In the genomic region with DNA sequence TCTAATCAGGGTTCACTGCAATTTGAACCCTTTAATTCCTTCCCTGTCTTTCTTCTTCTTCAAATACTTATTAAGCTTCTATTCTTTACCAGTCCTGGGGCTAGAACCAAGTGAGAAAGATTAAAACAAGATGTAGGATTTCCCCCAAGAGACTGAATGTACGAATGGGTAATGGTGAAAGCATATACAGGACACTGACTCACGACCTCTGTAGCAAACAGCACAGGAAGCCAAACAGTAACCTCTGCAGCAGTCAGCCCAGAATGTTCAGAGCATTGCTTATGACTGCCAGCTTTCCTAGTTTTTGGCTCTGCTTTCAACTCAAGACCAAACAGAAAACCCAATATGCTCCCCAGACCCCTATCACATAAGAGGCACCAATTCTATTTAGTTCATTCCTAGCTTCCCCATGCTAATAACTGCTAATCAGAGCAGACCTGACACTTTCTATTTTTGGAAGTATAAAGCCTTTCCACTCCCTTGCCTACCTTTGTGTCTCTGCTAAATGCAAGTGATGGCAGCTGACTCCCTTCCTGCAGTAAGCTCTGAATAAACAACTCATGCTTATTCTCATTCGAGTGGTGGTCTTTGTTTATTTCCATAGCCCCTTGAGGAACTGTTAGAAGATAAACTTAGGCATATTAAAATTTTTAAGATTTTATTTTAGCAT, we compare ENCODE assay signal across 13 cellular contexts.
DNase-seq lines count a peak whose midpoint lies in the region; ATAC-seq and TF ChIP-seq lines count a peak whose summit lies in the region.
"Had no signal": no experiment of that assay in that cellular context is flagged by ENCODE, and none has a peak within 500 bp of the region (broad histone marks: within the 10 kb centered on the region; RNA-seq: fewer than 3 reads in every experiment).

No MANE protein-coding gene starts in this region.

- in situ Hi-C loops in IMR-90 (cut with MboI; ENCODE audit: low sequenced_read_pairs): no loop called here

- WGBS in IMR-90 (ENCODE audit: extremely low coverage in 2 of 2, insufficient read length in 1 of 2), 2 experiments: no CpG with 5 or more reads among the region's 3 CpGs
- WGBS in mesenchymal stem cell: 2% methylated on average over 2 of the region's 3 CpGs

- no peak overlapping the region for H3K27ac Mint-ChIP-seq in stimulated activated naive B cell treated with anti-CD40 and anti-IgM and Interleukin-4, amounts not matched to agents 10 μg/mL and 1 μg/mL and 100 μg/mL, for 72 hours
- H3K27ac Mint-ChIP-seq: activated B cell treated with CpG ODN at 0.5 μM for 24 hours, IgD-negative memory B cell had no signal

- H3K79me1 ChIP-seq in IMR-90 (ENCODE audit: low read depth in 1 of 2, low read length in 2 of 2): no peaks in the 10 kb centered on the region
- no peaks in the 10 kb centered on the region for H3K79me1 ChIP-seq in mesenchymal stem cell (replicated peaks; ENCODE audit: low read length, poor library complexity, severe bottlenecking)

- ATAC-seq in IMR-90 (ENCODE audit: low read depth): peak; percentile 100
- no peak for ATAC-seq in HG02571 (IDR thresholded peaks at IDR 0.05; ENCODE audit: unreplicated experiment)
- no peak for ATAC-seq in stimulated activated naive B cell treated with anti-CD40 and anti-IgM and Interleukin-4, amounts not matched to agents 10 μg/mL and 1 μg/mL and 100 μg/mL, for 72 hours (replicated peaks)
- ATAC-seq in GM18873 (IDR thresholded peaks at IDR 0.05; ENCODE audit: low FRiP score, unreplicated experiment): no peak
- ATAC-seq: pancreas had no signal

- H2AK9ac ChIP-seq in IMR-90 (replicated peaks; ENCODE audit: low read depth, low read length, poor library complexity): no peak overlapping the region

- H3K4ac ChIP-seq in IMR-90 (ENCODE audit: low read depth, low read length) (0 out of 2 replicates have a peak overlapping the region, but pooled peaks have one; percentile 21), mesenchymal stem cell (ENCODE audit: low read depth in 1 of 2, low read length in 2 of 2) (no peak overlapping the region)

- no TSS peak for BruUV-seq in IMR-90 (replicated peaks; lab: Mats Ljungman, UMichigan)

- peak overlapping the region; percentile 17; the same call in 1 of the 3 replicates for H2BK15ac ChIP-seq in IMR-90 (ENCODE audit: low read depth, low read length)
- no peak overlapping the region for H2BK15ac ChIP-seq in mesenchymal stem cell (ENCODE audit: low read depth, poor library complexity, severe bottlenecking)

- H2BK5ac ChIP-seq in IMR-90 (ENCODE audit: low read depth, low read length, poor library complexity, severe bottlenecking) (no peak overlapping the region), mesenchymal stem cell (ENCODE audit: low read depth, low read length, poor library complexity, severe bottlenecking) (no peak overlapping the region)

- H3K9me3 Mint-ChIP-seq in stimulated activated naive B cell treated with anti-CD40 and anti-IgM and Interleukin-4, amounts not matched to agents 10 μg/mL and 1 μg/mL and 100 μg/mL, for 72 hours: peaks cover 0 to 10% of the 10 kb centered on the region in 2 donors
- H3K9me3 Mint-ChIP-seq: activated B cell treated with CpG ODN at 0.5 μM for 24 hours had no signal

- peaks cover 4% of the 10 kb centered on the region; the same call in 1 of the 2 replicates for H3K4me1 ChIP-seq in IMR-90 (ENCODE audit: control insufficient read depth, insufficient read depth, low read length)
- H3K4me1 ChIP-seq in mesenchymal stem cell (ENCODE audit: control insufficient read depth, insufficient read depth, low read depth, low read length): no peaks in the 10 kb centered on the region
- H3K4me1 ChIP-seq: adrenal gland, pancreas had no signal

- dilution Hi-C loops in IMR-90 (cut with HindIII; ENCODE audit: low sequenced_read_pairs, unreplicated experiment): no loop called here

- peaks cover 6% of the 10 kb centered on the region for H3K9me1 ChIP-seq in IMR-90 (ENCODE audit: insufficient read depth, low read length)

- H3K4me3 ChIP-seq in IMR-90 (ENCODE audit: insufficient read depth, low read depth, low read length): no peak overlapping the region
- no peak overlapping the region for H3K4me3 ChIP-seq in cardiac fibroblast (replicated peaks in 1 of 2; ENCODE audit: low read depth in 2 of 2, low read length in 2 of 2)
- peak overlapping the region in 1 of 2 experiments; percentile 17 for H3K4me3 ChIP-seq in mesenchymal stem cell (ENCODE audit: insufficient read depth in 1 of 2, low read depth in 1 of 2, low read length in 2 of 2)
- H3K4me3 ChIP-seq: adrenal gland, pancreas had no signal

- no peak for TF ChIP-seq CTCF in IMR-90 (conservative IDR thresholded peaks at IDR 0.05; ENCODE audit: low read depth, low read length)
- TF ChIP-seq CTCF in cardiac fibroblast (IDR thresholded peaks at IDR 0.05; ENCODE audit: low read depth, low read length): no peak

- POLR2A ChIA-PET in IMR-90 (lab: Charles Lee; ENCODE audit: unreplicated experiment): no interaction called here

- no peak overlapping the region for H3K27ac ChIP-seq in IMR-90 (ENCODE audit: insufficient read depth, low read length)
- no peak overlapping the region for H3K27ac ChIP-seq in mesenchymal stem cell (ENCODE audit: low read length, poor library complexity, severe bottlenecking)
- H3K27ac ChIP-seq: adrenal gland, pancreas had no signal

- no peak overlapping the region for H2BK120ac ChIP-seq in IMR-90 (ENCODE audit: low read depth, low read length)
- no peak overlapping the region for H2BK120ac ChIP-seq in mesenchymal stem cell (ENCODE audit: low read depth, low read length)

- peak overlapping the region; percentile 81; the same call in 1 of the 2 replicates for H3K14ac ChIP-seq in IMR-90 (replicated peaks; ENCODE audit: low read depth, low read length)
- H3K14ac ChIP-seq in mesenchymal stem cell (ENCODE audit: low read length in 2 of 2): no peak overlapping the region

- H3K4me2 ChIP-seq in IMR-90 (ENCODE audit: low read depth, low read length) (no peak overlapping the region), mesenchymal stem cell (ENCODE audit: low read length, poor library complexity, severe bottlenecking) (no peak overlapping the region)

- no peak overlapping the region for H2AK5ac ChIP-seq in IMR-90 (ENCODE audit: low read depth, low read length)
- no peak overlapping the region for H2AK5ac ChIP-seq in mesenchymal stem cell (ENCODE audit: low read length, severe bottlenecking)

- DNase-seq in AG20443 (ENCODE audit: low spot score) (peak; percentile 72), IMR-90 (peak; percentile 87), cardiac fibroblast (ENCODE audit: low read depth in 2 of 2) (peak; percentile 71 to 90), mesenchymal stem cell (peak; percentile 68)
- no peak for DNase-seq in stimulated activated naive B cell treated with anti-CD40 and anti-IgM and Interleukin-4, amounts not matched to agents 10 μg/mL and 1 μg/mL and 100 μg/mL, for 72 hours
- DNase-seq in stimulated activated CD4-positive, alpha-beta T cell treated with anti-CD3 and anti-CD28 coated beads, Interleukin-2, amount 100 ng/mL, for 48 hours: no peak
- DNase-seq: activated B cell treated with CpG ODN at 0.5 μM for 24 hours, adrenal gland, DMS53, pancreas had no signal

- no peak for TF ChIP-seq POLR2A in IMR-90 (IDR thresholded peaks at IDR 0.05; ENCODE audit: low read depth, low read length)

- no peaks in the 10 kb centered on the region for H4K20me1 ChIP-seq in IMR-90 (ENCODE audit: insufficient read depth, low read length)

- no peaks in the 10 kb centered on the region for H3K4me1 Mint-ChIP-seq in stimulated activated naive B cell treated with anti-CD40 and anti-IgM and Interleukin-4, amounts not matched to agents 10 μg/mL and 1 μg/mL and 100 μg/mL, for 72 hours
- H3K4me1 Mint-ChIP-seq: activated B cell treated with CpG ODN at 0.5 μM for 24 hours, IgD-negative memory B cell had no signal

- no peak overlapping the region for H2AFZ ChIP-seq in IMR-90 (replicated peaks; ENCODE audit: low read length, poor library complexity)
- H2AFZ ChIP-seq in mesenchymal stem cell (ENCODE audit: low read depth, low read length): no peak overlapping the region

- H2BK12ac ChIP-seq in mesenchymal stem cell (ENCODE audit: low read length in 2 of 2): no peak overlapping the region

- CTCF ChIA-PET in IMR-90 (lab: Yijun Ruan, JAX): interaction anchor here (0.6 kb wide), 1 partner anchor 197 kb away, joined by 3 read pairs; no protein-coding TSS in a partner anchor

- intact Hi-C loops in IMR-90 (cut with micrococcal nuclease): no loop called here

- no peak overlapping the region; the same call in 1 of the 2 replicates for H3K23ac ChIP-seq in IMR-90 (ENCODE audit: low read depth, low read length)
- H3K23ac ChIP-seq in mesenchymal stem cell (ENCODE audit: low read length in 2 of 2): no peak overlapping the region

- H4K8ac ChIP-seq in IMR-90 (ENCODE audit: low read depth in 2 of 2, low read length in 2 of 2): no peak overlapping the region; a peak in 1 of 4 replicates
- H4K8ac ChIP-seq in mesenchymal stem cell (ENCODE audit: low read length): no peak overlapping the region

- H3K9ac ChIP-seq in IMR-90 (ENCODE audit: low read depth, low read length) (no peak overlapping the region), mesenchymal stem cell (ENCODE audit: low read length) (peak overlapping the region; percentile 39)

- H4K91ac ChIP-seq in IMR-90 (ENCODE audit: insufficient read depth, low read depth, low read length): no peak overlapping the region
- no peak overlapping the region for H4K91ac ChIP-seq in mesenchymal stem cell (ENCODE audit: low read length)

- peaks cover 0 to 3% of the 10 kb centered on the region in 2 donors for H3K36me3 Mint-ChIP-seq in stimulated activated naive B cell treated with anti-CD40 and anti-IgM and Interleukin-4, amounts not matched to agents 10 μg/mL and 1 μg/mL and 100 μg/mL, for 72 hours
- H3K36me3 Mint-ChIP-seq: IgD-negative memory B cell had no signal

- no peak overlapping the region; the same call in 1 of the 2 replicates for H2BK20ac ChIP-seq in IMR-90 (ENCODE audit: low read depth, low read length)

- no peak overlapping the region for H3K4me3 Mint-ChIP-seq in stimulated activated naive B cell treated with anti-CD40 and anti-IgM and Interleukin-4, amounts not matched to agents 10 μg/mL and 1 μg/mL and 100 μg/mL, for 72 hours
- H3K4me3 Mint-ChIP-seq: activated B cell treated with CpG ODN at 0.5 μM for 24 hours, IgD-negative memory B cell had no signal

- no peak for TF ChIP-seq RAD21 in IMR-90 (IDR thresholded peaks at IDR 0.05; ENCODE audit: low read length)

- H3K27me3 ChIP-seq in IMR-90 (ENCODE audit: control insufficient read depth, insufficient read depth, low read length) (no peaks in the 10 kb centered on the region), mesenchymal stem cell (ENCODE audit: control insufficient read depth in 1 of 2, insufficient read depth in 1 of 2, low read length in 2 of 2) (no peaks in the 10 kb centered on the region)
- H3K27me3 ChIP-seq: adrenal gland, pancreas had no signal

- H3K56ac ChIP-seq in IMR-90 (ENCODE audit: extremely low read depth, insufficient read depth, low read length): no peak overlapping the region

- H4K5ac ChIP-seq in IMR-90 (ENCODE audit: low read depth, low read length): no peak overlapping the region

- peaks cover 0 to 5% of the 10 kb centered on the region in 2 donors for H3K27me3 Mint-ChIP-seq in stimulated activated naive B cell treated with anti-CD40 and anti-IgM and Interleukin-4, amounts not matched to agents 10 μg/mL and 1 μg/mL and 100 μg/mL, for 72 hours
- H3K27me3 Mint-ChIP-seq: activated B cell treated with CpG ODN at 0.5 μM for 24 hours had no signal

- H3K9me3 ChIP-seq in IMR-90 (ENCODE audit: control insufficient read depth, insufficient read depth, low read length) (no peaks in the 10 kb centered on the region), mesenchymal stem cell (ENCODE audit: control insufficient read depth, low read length) (no peaks in the 10 kb centered on the region)
- H3K9me3 ChIP-seq: adrenal gland, pancreas had no signal

- H3K36me3 ChIP-seq in IMR-90 (ENCODE audit: control insufficient read depth, insufficient read depth, low read length) (no peaks in the 10 kb centered on the region), mesenchymal stem cell (ENCODE audit: control insufficient read depth in 1 of 2, insufficient read depth in 2 of 2, low read depth in 1 of 2, low read length in 2 of 2) (no peaks in the 10 kb centered on the region)
- H3K36me3 ChIP-seq: adrenal gland, pancreas had no signal

- H3K18ac ChIP-seq in IMR-90 (ENCODE audit: low read depth, low read length) (no peak overlapping the region), mesenchymal stem cell (ENCODE audit: low read depth in 1 of 2, low read length in 2 of 2) (no peak overlapping the region)

Comparison
In these comparisons a context has a peak if more than half of its experiments do, and no peak if none do; other contexts are left out.
1. DNase-seq: peak in AG20443 (single experiment), IMR-90 (single experiment), cardiac fibroblast (2 of 2) and mesenchymal stem cell (single experiment); none in stimulated activated naive B cell treated with anti-CD40 and anti-IgM and Interleukin-4, amounts not matched to agents 10 μg/mL and 1 μg/mL and 100 μg/mL, for 72 hours (single experiment) and stimulated activated CD4-positive, alpha-beta T cell treated with anti-CD3 and anti-CD28 coated beads, Interleukin-2, amount 100 ng/mL, for 48 hours (0 of 2).